7 cellular contexts compared by ENCODE assay signal in genomic region chr12:65123435-65124063, GRCh38. TPM values are rescaled to one million over a fixed set of nuclear protein-coding genes. Genes with fewer than 3 reads are reported as not detected.
DNase-seq lines count a peak whose midpoint lies in the region; ATAC-seq and TF ChIP-seq lines count a peak whose summit lies in the region.

No MANE protein-coding gene starts in this region.

- TF ChIP-seq CTCF in Peyer's patch (IDR thresholded peaks at IDR 0.05) (peak in 4 of 6 experiments; percentile 47 to 71 (median 66)), epithelial cell of proximal tubule (conservative IDR thresholded peaks at IDR 0.05; ENCODE audit: low read depth, low read length) (peak; percentile 84)

- TF ChIP-seq EP300 in Ishikawa (IDR thresholded peaks at IDR 0.05; ENCODE audit: borderline replicate concordance): no peak

- peaks cover 0 to 16% of the 10 kb centered on the region in 2 donors for H3K27me3 ChIP-seq in Peyer's patch

- H3K9me3 ChIP-seq in Peyer's patch: no peaks in the 10 kb centered on the region

- DNase-seq in EL: peak; percentile 37
- DNase-seq in Peyer's patch: no peak
- DNase-seq in epithelial cell of proximal tubule (ENCODE audit: low read depth): no peak
- peak; percentile 12 for DNase-seq in putamen (ENCODE audit: low spot score)
- no peak for DNase-seq in iPS-NIHi7 (ENCODE audit: extremely low spot score)

- no peak overlapping the region for H3K4me3 ChIP-seq in Peyer's patch
- no peak overlapping the region for H3K4me3 ChIP-seq in epithelial cell of proximal tubule (ENCODE audit: low read depth, low read length)

- peak; percentile 90 for TF ChIP-seq RAD21 in Ishikawa (IDR thresholded peaks at IDR 0.05; ENCODE audit: low read depth)

- H3K36me3 ChIP-seq in Peyer's patch: no peaks in the 10 kb centered on the region

- TF ChIP-seq POLR2A in Peyer's patch (IDR thresholded peaks at IDR 0.05): no peak

- H3K27ac ChIP-seq in Peyer's patch: no peak overlapping the region

- no peak for ATAC-seq in HG02970 (IDR thresholded peaks at IDR 0.05; ENCODE audit: low FRiP score, unreplicated experiment)

- peaks cover 0 to 12% (median 4%) of the 10 kb centered on the region in 4 donors for H3K4me1 ChIP-seq in Peyer's patch

TF ChIP-seq in Ishikawa, 13 proteins besides CTCF, POLR2A, EP300 and RAD21:
- no peak for TF ChIP-seq YY1 (IDR thresholded peaks at IDR 0.05; ENCODE audit: low read depth)
- TF ChIP-seq EGR1 (IDR thresholded peaks at IDR 0.05): no peak
- TF ChIP-seq, protein P1, sequence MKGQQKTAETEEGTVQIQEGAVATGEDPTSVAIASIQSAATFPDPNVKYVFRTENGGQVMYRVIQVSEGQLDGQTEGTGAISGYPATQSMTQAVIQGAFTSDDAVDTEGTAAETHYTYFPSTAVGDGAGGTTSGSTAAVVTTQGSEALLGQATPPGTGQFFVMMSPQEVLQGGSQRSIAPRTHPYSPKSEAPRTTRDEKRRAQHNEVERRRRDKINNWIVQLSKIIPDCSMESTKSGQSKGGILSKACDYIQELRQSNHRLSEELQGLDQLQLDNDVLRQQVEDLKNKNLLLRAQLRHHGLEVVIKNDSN (IDR thresholded peaks at IDR 0.05): no peak
- no peak for TF ChIP-seq TAF1 (IDR thresholded peaks at IDR 0.05; ENCODE audit: low read depth)
- TF ChIP-seq CREB1 (IDR thresholded peaks at IDR 0.05; ENCODE audit: low read depth): no peak
- no peak for TF ChIP-seq FOXM1 (IDR thresholded peaks at IDR 0.05; ENCODE audit: borderline replicate concordance, low read depth)
- TF ChIP-seq, protein P2, sequence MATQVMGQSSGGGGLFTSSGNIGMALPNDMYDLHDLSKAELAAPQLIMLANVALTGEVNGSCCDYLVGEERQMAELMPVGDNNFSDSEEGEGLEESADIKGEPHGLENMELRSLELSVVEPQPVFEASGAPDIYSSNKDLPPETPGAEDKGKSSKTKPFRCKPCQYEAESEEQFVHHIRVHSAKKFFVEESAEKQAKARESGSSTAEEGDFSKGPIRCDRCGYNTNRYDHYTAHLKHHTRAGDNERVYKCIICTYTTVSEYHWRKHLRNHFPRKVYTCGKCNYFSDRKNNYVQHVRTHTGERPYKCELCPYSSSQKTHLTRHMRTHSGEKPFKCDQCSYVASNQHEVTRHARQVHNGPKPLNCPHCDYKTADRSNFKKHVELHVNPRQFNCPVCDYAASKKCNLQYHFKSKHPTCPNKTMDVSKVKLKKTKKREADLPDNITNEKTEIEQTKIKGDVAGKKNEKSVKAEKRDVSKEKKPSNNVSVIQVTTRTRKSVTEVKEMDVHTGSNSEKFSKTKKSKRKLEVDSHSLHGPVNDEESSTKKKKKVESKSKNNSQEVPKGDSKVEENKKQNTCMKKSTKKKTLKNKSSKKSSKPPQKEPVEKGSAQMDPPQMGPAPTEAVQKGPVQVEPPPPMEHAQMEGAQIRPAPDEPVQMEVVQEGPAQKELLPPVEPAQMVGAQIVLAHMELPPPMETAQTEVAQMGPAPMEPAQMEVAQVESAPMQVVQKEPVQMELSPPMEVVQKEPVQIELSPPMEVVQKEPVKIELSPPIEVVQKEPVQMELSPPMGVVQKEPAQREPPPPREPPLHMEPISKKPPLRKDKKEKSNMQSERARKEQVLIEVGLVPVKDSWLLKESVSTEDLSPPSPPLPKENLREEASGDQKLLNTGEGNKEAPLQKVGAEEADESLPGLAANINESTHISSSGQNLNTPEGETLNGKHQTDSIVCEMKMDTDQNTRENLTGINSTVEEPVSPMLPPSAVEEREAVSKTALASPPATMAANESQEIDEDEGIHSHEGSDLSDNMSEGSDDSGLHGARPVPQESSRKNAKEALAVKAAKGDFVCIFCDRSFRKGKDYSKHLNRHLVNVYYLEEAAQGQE (IDR thresholded peaks at IDR 0.05; ENCODE audit: low read depth): no peak
- TF ChIP-seq CEBPB (IDR thresholded peaks at IDR 0.05): peak; percentile 8; the same call in 1 of the 2 replicates
- TF ChIP-seq TCF12 (IDR thresholded peaks at IDR 0.05; ENCODE audit: low read depth): no peak

RNA-seq across cellular contexts. Expression of gene WIF1, which starts 2.4 kb away (rescaled TPM):
- total RNA-seq in Peyer's patch (under 1 TPM in 1 of 4 donors, not detected in 3; 0.85 TPM), epithelial cell of proximal tubule (not detected in 2 replicates)

RNA-seq across cellular contexts. Expression of gene LEMD3, which starts 45.8 kb away (rescaled TPM):
- total RNA-seq in Peyer's patch (10 to 100 TPM; 17.9 to 51.7 (median 44.3) TPM), epithelial cell of proximal tubule (18.7 and 23.0 TPM in 2 replicates)

Comparison
In these comparisons a context has a peak if more than half of its experiments do, and no peak if none do; other contexts are left out.
1. DNase-seq: peak in EL (single experiment) and putamen (single experiment); none in Peyer's patch (0 of 3), epithelial cell of proximal tubule (single experiment) and iPS-NIHi7 (single experiment).